In the genomic region with DNA sequence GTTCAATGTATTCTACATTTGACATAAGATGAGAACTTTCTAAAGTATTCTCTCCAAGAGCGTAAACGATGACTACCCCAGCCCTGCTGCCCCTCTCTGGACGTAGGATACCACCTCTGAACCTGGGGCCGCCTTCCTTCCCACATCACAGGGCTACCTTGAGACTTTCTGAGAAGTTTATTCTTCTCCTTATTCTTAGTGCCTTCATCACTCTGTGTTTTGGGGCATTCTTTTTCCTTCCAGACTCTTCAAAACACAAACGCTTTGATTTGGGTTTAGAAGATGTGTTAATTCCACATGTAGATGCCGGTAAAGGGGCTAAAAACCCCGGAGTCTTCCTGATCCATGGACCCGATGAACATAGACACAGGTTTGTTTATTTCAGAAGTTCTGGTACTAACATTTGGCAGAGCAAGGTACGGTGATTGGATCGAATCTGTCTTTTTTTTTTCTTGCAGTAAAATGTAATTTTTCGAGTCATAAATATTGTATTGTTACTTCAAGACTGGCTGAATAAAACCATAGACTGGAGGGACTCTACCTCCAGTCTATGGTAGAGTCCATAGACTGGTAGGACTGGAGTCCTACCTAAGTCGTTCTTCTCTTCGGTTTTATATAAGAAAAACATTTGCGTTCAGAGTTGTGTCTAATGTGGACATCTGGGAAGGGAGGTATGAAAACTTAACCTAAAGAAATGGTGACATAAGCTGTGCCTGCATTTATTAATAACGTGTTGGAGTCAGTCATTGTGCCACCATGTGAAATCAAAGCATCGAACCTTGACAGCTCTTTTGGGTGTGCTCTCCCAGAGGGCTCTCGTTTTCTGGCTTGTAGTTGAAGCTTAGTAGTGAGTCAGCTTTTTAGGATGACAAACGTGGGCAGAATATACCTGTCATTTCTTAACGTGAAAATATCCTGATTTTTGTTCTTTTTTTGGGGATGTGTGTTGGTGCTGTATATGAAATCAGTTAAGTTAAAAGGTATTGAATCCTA, we compare ENCODE assay signal across 8 cellular contexts. TPM values are rescaled to one million over a fixed set of nuclear protein-coding genes. Genes with fewer than 3 reads are reported as not detected.
DNase-seq lines count a peak whose midpoint lies in the region; FAIRE-seq and TF ChIP-seq lines count a peak whose summit lies in the region.

No MANE protein-coding gene starts in this region.

- POLR2A ChIA-PET in CD8-positive, alpha-beta memory T cell (lab: Charles Lee) = no interaction called here

- peaks cover 48% of the 10 kb centered on the region for H3K4me1 ChIP-seq in CD8-positive, alpha-beta memory T cell (ENCODE audit: insufficient read depth, low read length)
- peaks cover 21% of the 10 kb centered on the region for H3K4me1 ChIP-seq in mucosa of stomach (ENCODE audit: control insufficient read depth, insufficient read depth, low read length)

- H3K36me3 ChIP-seq in CD8-positive, alpha-beta memory T cell (ENCODE audit: insufficient read depth, low read length) = no peaks in the 10 kb centered on the region
- no peaks in the 10 kb centered on the region for H3K36me3 ChIP-seq in mucosa of stomach (ENCODE audit: control insufficient read depth, insufficient read depth, low read length)

- no peaks in the 10 kb centered on the region for H3K27me3 ChIP-seq in CD8-positive, alpha-beta memory T cell (ENCODE audit: insufficient read depth, low read length, poor library complexity, severe bottlenecking)
- H3K27me3 ChIP-seq in mucosa of stomach (ENCODE audit: control insufficient read depth, insufficient read depth, low read length) = no peaks in the 10 kb centered on the region

- H3K27me3 Mint-ChIP-seq in CD8-positive, alpha-beta memory T cell = no peaks in the 10 kb centered on the region

- no peaks in the 10 kb centered on the region for H3K9me3 Mint-ChIP-seq in CD8-positive, alpha-beta memory T cell

- no peaks in the 10 kb centered on the region for H3K9me3 ChIP-seq in CD8-positive, alpha-beta memory T cell (ENCODE audit: low read length)
- H3K9me3 ChIP-seq in mucosa of stomach (ENCODE audit: control insufficient read depth, low read length) = no peaks in the 10 kb centered on the region

- peak overlapping the region; percentile 52 to 96 (median 94) for H3K27ac Mint-ChIP-seq in CD8-positive, alpha-beta memory T cell

- no peak for DNase-seq in CD8-positive, alpha-beta memory T cell
- DNase-seq in GM19239 (ENCODE audit: insufficient read length, low spot score) (no peak), OCI-M1 (lab: John Stamatoyannopoulos, UW) (peak; percentile 47), coronary artery (ENCODE audit: low spot score) (no peak), NCI-H774 (lab: John Stamatoyannopoulos, UW) (no peak), T-helper 9 cell (no peak), NCI-H146 treated with DMSO at 0.1 percent for 48 hours (lab: John Stamatoyannopoulos, UW; ENCODE audit: unreplicated experiment) (no peak)

- peak overlapping the region; percentile 67 for H3K4me3 ChIP-seq in CD8-positive, alpha-beta memory T cell (ENCODE audit: low read length)
- H3K4me3 ChIP-seq in coronary artery (peak overlapping the region; percentile 91), mucosa of stomach (ENCODE audit: low read length) (peak overlapping the region; percentile 70)

- CTCF ChIA-PET in CD8-positive, alpha-beta memory T cell (lab: Charles Lee) = interaction anchor here (1.7 kb wide), 1 partner anchor 246 kb away, joined by 3 read pairs; no protein-coding TSS in a partner anchor

- peak overlapping the region; percentile 82 for H3K9ac ChIP-seq in mucosa of stomach (ENCODE audit: low read length)

- peak overlapping the region; percentile 88 to 97 (median 96) for H3K4me3 Mint-ChIP-seq in CD8-positive, alpha-beta memory T cell

- H3K27ac ChIP-seq in CD8-positive, alpha-beta memory T cell (ENCODE audit: low read depth, low read length) = peak overlapping the region; percentile 76
- peak overlapping the region; percentile 94 to 97 for H3K27ac ChIP-seq in coronary artery

- FAIRE-seq in GM19239 (lab: Jason Lieb, UNC) = peak; percentile 72

- TF ChIP-seq CTCF in coronary artery (IDR thresholded peaks at IDR 0.05) = no peak

- H3K36me3 Mint-ChIP-seq in CD8-positive, alpha-beta memory T cell = peaks cover 0 to 21% (median 0%) of the 10 kb centered on the region in 3 donors

- H3K4me1 Mint-ChIP-seq in CD8-positive, alpha-beta memory T cell = peaks cover 72 to 86% (median 80%) of the 10 kb centered on the region in 3 donors

RNA-seq across cellular contexts. Expression of a gene that starts 1.2 kb away (rescaled TPM):
- total RNA-seq in CD8-positive, alpha-beta memory T cell = 10 to 100 TPM; 24.0 to 26.9 TPM
- polyA plus RNA-seq in CD8-positive, alpha-beta memory T cell = 23.1 TPM
